ENCODE assay signal across 1 cellular context in genomic region chr12:59787610-59788009, GRCh38.
TF ChIP-seq lines count a peak whose summit lies in the region.

No MANE protein-coding gene starts in this region.

TF ChIP-seq in WTC11, 78 proteins besides CTCF, POLR2A, EP300 and RAD21 (continued from another document):
- no peak for TF ChIP-seq ZNF425 (CRISPR knock-in tag; conservative IDR thresholded peaks at IDR 0.05)
- TF ChIP-seq MAX (CRISPR knock-in tag; IDR thresholded peaks at IDR 0.05): no peak
